ENCODE assay signal across 21 cellular contexts in the genomic region with DNA sequence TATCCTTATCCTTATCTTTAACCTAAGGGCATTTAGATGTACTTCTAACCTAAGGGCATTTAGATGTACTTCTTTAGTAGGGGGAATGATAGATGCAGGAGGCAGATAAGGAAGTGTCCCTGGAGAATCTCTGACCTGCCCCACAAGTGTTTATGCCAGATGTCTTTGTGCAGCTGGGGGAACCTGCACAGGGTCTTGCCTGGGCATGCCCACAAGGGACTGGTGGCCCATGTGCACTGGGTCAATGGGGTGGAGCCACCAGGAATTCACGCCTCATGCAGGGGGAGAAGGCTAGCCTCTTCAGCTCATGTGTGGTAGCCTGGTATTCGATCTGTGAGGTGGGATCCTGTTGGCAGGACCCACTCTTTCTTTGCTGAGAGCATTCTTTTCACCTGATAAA. TPM values are rescaled to one million over a fixed set of nuclear protein-coding genes. Genes with fewer than 3 reads are reported as not detected.
DNase-seq lines count a peak whose midpoint lies in the region; ATAC-seq, FAIRE-seq and TF ChIP-seq lines count a peak whose summit lies in the region.
"Had no signal": no experiment of that assay in that cellular context is flagged by ENCODE, and none has a peak within 500 bp of the region (broad histone marks: within the 10 kb centered on the region; RNA-seq: fewer than 3 reads in every experiment).

No MANE protein-coding gene starts in this region.

- H3K9me3 Mint-ChIP-seq in HFFc6 = peaks cover 49% of the 10 kb centered on the region

- H4K20me1 ChIP-seq in H1 (replicated peaks in 1 of 2; ENCODE audit: control insufficient read depth in 1 of 2, insufficient read depth in 2 of 2, low read length in 2 of 2) = no peaks in the 10 kb centered on the region

- no peak overlapping the region for H3K4ac ChIP-seq in H1 (replicated peaks; ENCODE audit: insufficient read length, low read depth, low read length)
- no peak overlapping the region for H3K4ac ChIP-seq in trophoblast cell (ENCODE audit: low read depth, low read length)

- no peak overlapping the region for H3K9ac ChIP-seq in H1 (replicated peaks in 1 of 4; ENCODE audit: extremely low read depth in 1 of 4, low read depth in 3 of 4, low read length in 3 of 4)
- H3K9ac ChIP-seq in trophoblast cell (ENCODE audit: low read length) = no peak overlapping the region

- no peak overlapping the region for H3K18ac ChIP-seq in H1 (ENCODE audit: extremely low read depth, low read length)
- no peak overlapping the region for H3K18ac ChIP-seq in trophoblast cell (ENCODE audit: low read length)

- 96% methylated on average over 2 of the region's 2 CpGs; no CpG with 5 or more reads in 1 of the 2 experiments for WGBS in H1 (ENCODE audit: extremely low coverage in 1 of 2, insufficient coverage in 1 of 2, insufficient read length in 1 of 2, insufficient replicate concordance in 2 of 2, low coverage in 1 of 2, low lambda C conversion rate in 2 of 2, missing lambda C conversion rate in 1 of 2), 2 experiments
- no CpG with 5 or more reads among the region's 2 CpGs for WGBS in trophoblast cell (ENCODE audit: extremely low coverage, insufficient coverage, insufficient read length)

- H3K23ac ChIP-seq in H1 (ENCODE audit: insufficient read length) = no peak overlapping the region
- H3K23ac ChIP-seq in trophoblast cell (ENCODE audit: low read length) = no peak overlapping the region

- H3K27me3 Mint-ChIP-seq in HFFc6 (ENCODE audit: insufficient read depth) = no peaks in the 10 kb centered on the region

- H2BK5ac ChIP-seq in H1 (ENCODE audit: low read depth, low read length) = no peak overlapping the region
- H2BK5ac ChIP-seq in trophoblast cell (ENCODE audit: low read depth, low read length, poor library complexity) = peak overlapping the region; percentile 1

- H3K9me3 ChIP-seq in H1 (ENCODE audit: insufficient read depth in 2 of 2, low read depth in 1 of 2, low read length in 1 of 2) (peaks cover 8 to 12% of the 10 kb centered on the region in 2 experiments; a peak in 3 of 4 replicates), trophoblast cell (ENCODE audit: insufficient read depth, low read depth, low read length) (peaks cover 2% of the 10 kb centered on the region)
- H3K9me3 ChIP-seq: A549 had no signal

- H3K4me2 ChIP-seq in H1 (ENCODE audit: insufficient read depth in 1 of 2, low read depth in 2 of 2, low read length in 2 of 2) (no peak overlapping the region), trophoblast cell (ENCODE audit: low read length) (no peak overlapping the region)
- H3K4me2 ChIP-seq: A549 had no signal

- H4K91ac ChIP-seq in H1 (replicated peaks; ENCODE audit: insufficient read length, low read length) = no peak overlapping the region
- peak overlapping the region; percentile 28 for H4K91ac ChIP-seq in trophoblast cell (ENCODE audit: low read depth, low read length)

- H3K4me1 ChIP-seq in H1 (replicated peaks in 1 of 4; ENCODE audit: control insufficient read depth in 3 of 4, insufficient read depth in 4 of 4, low read length in 3 of 4) = 0 out of 7 replicates have a peak, but pooled peaks cover 0 to 2% (median 0%) of the 10 kb centered on the region in 4 experiments
- H3K4me1 ChIP-seq in trophoblast cell (ENCODE audit: control insufficient read depth in 1 of 2, insufficient read depth in 2 of 2, low read length in 2 of 2) = no peaks in the 10 kb centered on the region
- H3K4me1 ChIP-seq: A549 had no signal

- no peak overlapping the region for H2BK20ac ChIP-seq in H1 (ENCODE audit: low read length)

- ATAC-seq in HG02884 (IDR thresholded peaks at IDR 0.05; ENCODE audit: unreplicated experiment) = no peak
- ATAC-seq: A549, GM12878 had no signal

- H2BK12ac ChIP-seq in H1 (ENCODE audit: low read depth, low read length) (no peak overlapping the region), trophoblast cell (ENCODE audit: low read length) (no peak overlapping the region)

- TF ChIP-seq POLR2A in H1 (IDR thresholded peaks at IDR 0.05; ENCODE audit: control extremely low read depth in 1 of 2, low read depth in 2 of 2, low read length in 2 of 2) = no peak

- no peak overlapping the region for H3K4me3 ChIP-seq in H1 (ENCODE audit: extremely low read depth in 1 of 4, insufficient read depth in 2 of 4, low read depth in 3 of 4, low read length in 4 of 4)
- no peak overlapping the region for H3K4me3 ChIP-seq in trophoblast cell (ENCODE audit: low read depth, low read length)
- H3K4me3 ChIP-seq: A549, GM12878 had no signal

- H3K36me3 Mint-ChIP-seq in HFFc6 (ENCODE audit: low read depth) = no peaks in the 10 kb centered on the region; the same call in 1 of the 2 replicates

- H2BK15ac ChIP-seq in H1 (ENCODE audit: low read length) = no peak overlapping the region

- no peaks in the 10 kb centered on the region for H3K27me3 ChIP-seq in H1 (replicated peaks in 1 of 4; ENCODE audit: control insufficient read depth in 3 of 4, extremely low read depth in 1 of 4, insufficient read depth in 3 of 4, low read length in 3 of 4)
- no peaks in the 10 kb centered on the region for H3K27me3 ChIP-seq in trophoblast cell (ENCODE audit: insufficient read depth, low read length)

- H3K4me3 Mint-ChIP-seq in HFFc6 = no peak overlapping the region
- H3K4me3 Mint-ChIP-seq: CD4-positive, alpha-beta T cell; H9 had no signal

- no peaks in the 10 kb centered on the region for H3K79me1 ChIP-seq in H1 (ENCODE audit: low read depth, low read length)
- H3K79me1 ChIP-seq in trophoblast cell (ENCODE audit: low read length) = no peaks in the 10 kb centered on the region

- no peak for FAIRE-seq in H1 (lab: Jason Lieb, UNC)
- FAIRE-seq: A549, GM12878 had no signal

- no peaks in the 10 kb centered on the region for H3K79me2 ChIP-seq in H1 (ENCODE audit: control insufficient read depth in 1 of 2, insufficient read depth in 2 of 2, low read length in 2 of 2)
- no peaks in the 10 kb centered on the region for H3K79me2 ChIP-seq in trophoblast cell (ENCODE audit: control insufficient read depth, insufficient read depth, low read length, poor library complexity)

- no peak overlapping the region for H3K14ac ChIP-seq in H1 (ENCODE audit: insufficient read length)
- no peak overlapping the region for H3K14ac ChIP-seq in trophoblast cell (ENCODE audit: low read length)

- peak overlapping the region; percentile 35 for H4K5ac ChIP-seq in H1 (ENCODE audit: insufficient read length, low read depth, low read length)

- no peak overlapping the region for H4K12ac ChIP-seq in trophoblast cell (ENCODE audit: low read depth, low read length)

- H3K27ac ChIP-seq in H1 (ENCODE audit: low read depth, low read length) (no peak overlapping the region), trophoblast cell (ENCODE audit: low read depth, low read length) (no peak overlapping the region)
- H3K27ac ChIP-seq: 22Rv1, A549, C4-2B had no signal

- DNase-seq in DMS 273 (lab: John Stamatoyannopoulos, UW; ENCODE audit: unreplicated experiment) (peak; percentile 15), DMS 273 treated with DMSO at 0.1 percent for 48 hours (lab: John Stamatoyannopoulos, UW) (no peak), NCI-H82 treated with DMSO at 0.1 percent for 48 hours (lab: John Stamatoyannopoulos, UW; ENCODE audit: unreplicated experiment) (peak; percentile 70), H1 (ENCODE audit: low read depth in 1 of 2, low spot score in 2 of 2) (no peak), trophoblast cell (no peak), HFFc6 (no peak)
- DNase-seq: AML-193; CD4-positive, alpha-beta T cell; DMS53; DND-41; EL; GOT3; H9 had no signal

- CTCF ChIA-PET in H1 (lab: Charles Lee; ENCODE audit: partially characterized antibody) = interaction anchor here (1.8 kb wide), 1 partner anchor 10 kb away, joined by 4 read pairs; no protein-coding TSS in a partner anchor

- H3K23me2 ChIP-seq in H1 (ENCODE audit: low read depth, low read length) = no peaks in the 10 kb centered on the region; the same call in 1 of the 2 replicates

- peak overlapping the region; percentile 44 for H2BK120ac ChIP-seq in H1 (replicated peaks; ENCODE audit: low read depth, low read length)
- H2BK120ac ChIP-seq in trophoblast cell (ENCODE audit: insufficient read depth, low read length, poor library complexity) = no peak overlapping the region

- H3K36me3 ChIP-seq in H1 (ENCODE audit: control insufficient read depth in 2 of 4, insufficient read depth in 4 of 4, low read length in 3 of 4) = no peaks in the 10 kb centered on the region
- H3K36me3 ChIP-seq in trophoblast cell (ENCODE audit: control insufficient read depth in 1 of 2, insufficient read depth in 2 of 2, low read length in 2 of 2) = no peaks in the 10 kb centered on the region

- no peak for TF ChIP-seq EP300 in H1 (IDR thresholded peaks at IDR 0.05; ENCODE audit: borderline replicate concordance in 1 of 2, low read depth in 2 of 2, low read length in 2 of 2)

- no peak overlapping the region for H3K27ac Mint-ChIP-seq in HFFc6
- H3K27ac Mint-ChIP-seq: CD4-positive, alpha-beta T cell; H9 had no signal

- H3K4me1 Mint-ChIP-seq in HFFc6 (ENCODE audit: low read depth) = no peaks in the 10 kb centered on the region

- H2AK5ac ChIP-seq in H1 (ENCODE audit: low read depth, low read length) (no peak overlapping the region; the same call in 1 of the 2 replicates), trophoblast cell (ENCODE audit: low read length) (no peak overlapping the region)

- POLR2A ChIA-PET in H1 (lab: Charles Lee; ENCODE audit: partially characterized antibody) = no interaction called here

- peak overlapping the region; percentile 36; the same call in 1 of the 2 replicates for H2AFZ ChIP-seq in H1 (ENCODE audit: low read length)
- H2AFZ ChIP-seq in trophoblast cell (ENCODE audit: insufficient read depth, low read length, poor library complexity) = no peak overlapping the region

- TF ChIP-seq RAD21 in H1 (IDR thresholded peaks at IDR 0.05 in 1 of 2, conservative IDR thresholded peaks at IDR 0.05 in 1 of 2; ENCODE audit: low read depth in 2 of 2, low read length in 2 of 2) = no peak

- H3K56ac ChIP-seq in H1 (replicated peaks; ENCODE audit: insufficient read length, low read depth, low read length) = no peak overlapping the region

- TF ChIP-seq CTCF in H1 (IDR thresholded peaks at IDR 0.05; ENCODE audit: control extremely low read depth in 1 of 3, insufficient read depth in 1 of 3, low read depth in 1 of 3, low read length in 3 of 3) (no peak), HFFc6 (IDR thresholded peaks at IDR 0.05) (no peak)

- H4K8ac ChIP-seq in H1 (ENCODE audit: extremely low read depth, insufficient read depth, low read length) = no peak overlapping the region
- no peak overlapping the region for H4K8ac ChIP-seq in trophoblast cell (ENCODE audit: low read depth, low read length)

RNA-seq across cellular contexts. Expression of gene CA10, which starts 38.0 kb away (rescaled TPM):
- 0.63 and 0.96 TPM in 2 replicates for total RNA-seq in H1 (2021; fragmentation: NEBNext Ultra II Directional; extraction: Animal tissue kit (Norgen Biotek cat#: 25700))
- polyA plus RNA-seq in H1 (2011; rRNA removed) = 0.60 and 0.75 TPM in 2 replicates
- 0.71 TPM for polyA plus RNA-seq in H1 (2011; cell fraction: cytosol; rRNA removed)
- 0.51 TPM for polyA plus RNA-seq in H1 (2011; cell fraction: nucleus; rRNA removed)
- polyA plus RNA-seq in H1 (2012, experiment 1 of 2) = 0.29 to 0.68 TPM (median 0.52 TPM) in 4 replicates
- polyA plus RNA-seq in H1 (2012, experiment 2 of 2) = 0.07 TPM
- polyA plus RNA-seq in H1 (2013, experiment 1 of 2) = 0.85 TPM
- 1.1 TPM for polyA plus RNA-seq in H1 (2013, experiment 2 of 2)
- 0.56 and 1.2 TPM in 2 replicates for polyA minus RNA-seq in H1 (2011; rRNA and poly(A)+ RNA removed)
- 0.73 TPM for polyA minus RNA-seq in H1 (2011; cell fraction: cytosol; rRNA and poly(A)+ RNA removed)
- polyA minus RNA-seq in H1 (2011; cell fraction: nucleus; rRNA and poly(A)+ RNA removed) = 2.1 TPM
- polyA plus RNA-seq in trophoblast cell (2013) = 0.07 and 0.15 TPM in 2 replicates
- not detected for total RNA-seq in HFFc6 (2021; fragmentation: NEBNext Ultra II Directional; extraction: Animal tissue kit (Norgen Biotek cat#: 25700))
- total RNA-seq: CD4-positive, alpha-beta T cell; G401; GM12878; HT-29 had no signal
- polyA plus RNA-seq: A549, BJ, GM12878 had no signal

Comparison
In these comparisons a context has a peak if more than half of its experiments do, and no peak if none do; other contexts are left out.
1. DNase-seq: peak in DMS 273 (single experiment) and NCI-H82 treated with DMSO at 0.1 percent for 48 hours (single experiment); none in DMS 273 treated with DMSO at 0.1 percent for 48 hours (single experiment), H1 (0 of 2), trophoblast cell (0 of 2) and HFFc6 (single experiment).